In genomic region chr1:35079003-35079930, GRCh38 we compare ENCODE assay signal across 8 cellular contexts. TPM values are rescaled to one million over a fixed set of nuclear protein-coding genes. Genes with fewer than 3 reads are reported as not detected.
DNase-seq lines count a peak whose midpoint lies in the region.

Gene ZMYM1 (plus strand): TSS chr1:35079385. CDS start chr1:35093988, 14,603 bp downstream.

- CTCF ChIA-PET in activated naive CD4-positive, alpha-beta T cell treated with anti-CD3 and anti-CD28 coated beads, Interleukin-2, amount 10 ng/mL, durations not matched to agents 7 days and 5 days (lab: Charles Lee) = interaction anchor here (1.1 to 1.2 kb wide), 2 partner anchors 122 to 344 kb away, joined by 3 to 5 read pairs; no protein-coding TSS in a partner anchor

- H3K27me3 ChIP-seq in H7 (ENCODE audit: control insufficient read depth, insufficient read depth, low read length) = no peaks in the 10 kb centered on the region
- H3K27me3 ChIP-seq in MG63 = no peaks in the 10 kb centered on the region
- H3K27me3 ChIP-seq in SJCRH30 = no peaks in the 10 kb centered on the region

- H3K4me1 ChIP-seq in ES-I3 (ENCODE audit: insufficient read depth, low read length) (0 out of 2 replicates have a peak, but pooled peaks cover 8% of the 10 kb centered on the region), SJCRH30 (peaks cover 3% of the 10 kb centered on the region; the same call in 1 of the 2 replicates)

- peak within 1 kb of the TSS; percentile 68 for H3K9ac ChIP-seq in ES-I3 (ENCODE audit: low read depth, low read length)

- H3K27ac ChIP-seq in SJCRH30 = peak within 1 kb of the TSS; percentile 75

- H3K4me3 Mint-ChIP-seq in activated naive CD4-positive, alpha-beta T cell treated with anti-CD3 and anti-CD28 coated beads, Interleukin-2, amount 10 ng/mL, durations not matched to agents 7 days and 5 days = peak within 1 kb of the TSS; percentile 95

- no peaks in the 10 kb centered on the region for H3K9me3 ChIP-seq in ES-I3 (ENCODE audit: control insufficient read depth, insufficient read depth, low read length)
- H3K9me3 ChIP-seq in MG63 = peaks cover 2% of the 10 kb centered on the region; the same call in 1 of the 2 replicates
- H3K9me3 ChIP-seq in SJCRH30 (replicated peaks) = 0 out of 2 replicates have a peak, but pooled peaks cover 3% of the 10 kb centered on the region

- peaks cover 11% of the 10 kb centered on the region for H3K9me3 Mint-ChIP-seq in activated naive CD4-positive, alpha-beta T cell treated with anti-CD3 and anti-CD28 coated beads, Interleukin-2, amount 10 ng/mL, durations not matched to agents 7 days and 5 days

- H3K27me3 Mint-ChIP-seq in activated naive CD4-positive, alpha-beta T cell treated with anti-CD3 and anti-CD28 coated beads, Interleukin-2, amount 10 ng/mL, durations not matched to agents 7 days and 5 days = peaks cover 13% of the 10 kb centered on the region

- H3K27ac Mint-ChIP-seq in activated naive CD4-positive, alpha-beta T cell treated with anti-CD3 and anti-CD28 coated beads, Interleukin-2, amount 10 ng/mL, durations not matched to agents 7 days and 5 days = peak within 1 kb of the TSS; percentile 100

- peaks cover 38% of the 10 kb centered on the region for H3K4me1 Mint-ChIP-seq in activated naive CD4-positive, alpha-beta T cell treated with anti-CD3 and anti-CD28 coated beads, Interleukin-2, amount 10 ng/mL, durations not matched to agents 7 days and 5 days

- peak within 1 kb of the TSS; percentile 76 for H3K4me3 ChIP-seq in H7 (ENCODE audit: insufficient read depth, low read depth, low read length)
- peak within 1 kb of the TSS; percentile 69 for H3K4me3 ChIP-seq in MG63
- peak within 1 kb of the TSS; percentile 70 for H3K4me3 ChIP-seq in SJCRH30

- H3K36me3 Mint-ChIP-seq in activated naive CD4-positive, alpha-beta T cell treated with anti-CD3 and anti-CD28 coated beads, Interleukin-2, amount 10 ng/mL, durations not matched to agents 7 days and 5 days = peaks cover 12% of the 10 kb centered on the region

- DNase-seq in H7 (peak; percentile 94), MG63 (peak; percentile 90), SJCRH30 (peak; percentile 96 to 98), globus pallidus (ENCODE audit: low spot score) (peak; percentile 79), nucleus accumbens (lab: John Stamatoyannopoulos, UW) (peak in 55 of 56 donors; percentile 2 to 89 (median 75)), superior temporal gyrus (ENCODE audit: extremely low spot score) (peak; percentile 84)
- peak; percentile 91 for DNase-seq in activated naive CD4-positive, alpha-beta T cell treated with anti-CD3 and anti-CD28 coated beads, Interleukin-2, amount 10 ng/mL, durations not matched to agents 7 days and 5 days

- H3K36me3 ChIP-seq in ES-I3 (ENCODE audit: insufficient read depth, low read length) (no peaks in the 10 kb centered on the region), H7 (replicated peaks; ENCODE audit: control insufficient read depth, insufficient read depth, low read length) (peaks cover 1% of the 10 kb centered on the region; the same call in 1 of the 2 replicates), MG63 (peaks cover 16% of the 10 kb centered on the region), SJCRH30 (peaks cover 10% of the 10 kb centered on the region; the same call in 1 of the 2 replicates)

RNA-seq across cellular contexts. Expression of gene ZMYM1, which starts in this region (rescaled TPM):
- total RNA-seq in H7 (2014; rRNA removed; shearing (Covaris generic)) = 51.1 and 60.2 TPM in 2 replicates
- 11.1 and 28.1 TPM in 2 replicates for total RNA-seq in MG63 (2014; rRNA removed; shearing (Covaris generic); ENCODE audit: low replicate concordance)
- total RNA-seq in SJCRH30 (2014; rRNA removed; shearing (Covaris generic)) = 36.8 and 42.3 TPM in 2 replicates

Comparison
In these comparisons a context has a peak if more than half of its experiments do, and no peak if none do; other contexts are left out.
1. Peak in every context shown above with its lines: DNase-seq, H3K4me3 ChIP-seq and H3K27ac ChIP-seq.